ENCODE assay signal across 8 cellular contexts in genomic region chr5:91380491-91381133, GRCh38. TPM values are rescaled to one million over a fixed set of nuclear protein-coding genes. Genes with fewer than 3 reads are reported as not detected.
A peak's percentile ranks its signal among the peaks of the same experiment; 100 is the strongest.
DNase-seq lines count a peak whose midpoint lies in the region; ATAC-seq and TF ChIP-seq lines count a peak whose summit lies in the region.

No MANE protein-coding gene starts in this region.

- H3K4me2 ChIP-seq in BLaER1 treated with 17β-estradiol and CSF1 and Interleukin-3, amounts not matched to agents 10 nM and 100 nM: peak overlapping the region; percentile 72 to 96 (median 81)

- peak; percentile 99 for DNase-seq in NCI-H69 (lab: John Stamatoyannopoulos, UW)
- DNase-seq in activated CD4-positive, alpha-beta T cell treated with anti-CD3 and anti-CD28 coated beads, Interleukin-2, amount 50 U/mL, for 4 hours: peak; percentile 97 to 98
- DNase-seq in dermis blood vessel endothelial cell: peak; percentile 96
- peak; percentile 99 for DNase-seq in right lobe of liver
- DNase-seq in stimulated activated CD4-positive, alpha-beta T cell treated with anti-CD3 and anti-CD28 coated beads, Interleukin-4, amount 100 ng/mL, for 1 hour: peak; percentile 98

- no peaks in the 10 kb centered on the region for H3K27me3 ChIP-seq in BLaER1 treated with 17β-estradiol and CSF1 and Interleukin-3, amounts not matched to agents 10 nM and 100 nM
- H3K27me3 ChIP-seq in right lobe of liver: no peaks in the 10 kb centered on the region

- H3K27ac ChIP-seq in BLaER1 treated with 17β-estradiol and CSF1 and Interleukin-3, amounts not matched to agents 10 nM and 100 nM: peak overlapping the region; percentile 94 to 100 (median 98)
- peak overlapping the region; percentile 99 to 100 (median 99) for H3K27ac ChIP-seq in right lobe of liver

- peaks cover 0 to 12% (median 0%) of the 10 kb centered on the region in 11 experiments; a peak in 4 of 22 replicates for H4K20me1 ChIP-seq in BLaER1 treated with 17β-estradiol and CSF1 and Interleukin-3, amounts not matched to agents 10 nM and 100 nM

- ATAC-seq in GM19395 (IDR thresholded peaks at IDR 0.05; ENCODE audit: unreplicated experiment) (peak; percentile 50), HG03521 (IDR thresholded peaks at IDR 0.05; ENCODE audit: unreplicated experiment) (peak; percentile 46), right lobe of liver (peak; percentile 72 to 87 (median 77))

- H3K36me3 ChIP-seq in BLaER1 treated with 17β-estradiol and CSF1 and Interleukin-3, amounts not matched to agents 10 nM and 100 nM: peaks cover 6 to 32% (median 24%) of the 10 kb centered on the region in 11 experiments; a peak in 19 of 22 replicates
- H3K36me3 ChIP-seq in right lobe of liver: peaks cover 0 to 32% (median 15%) of the 10 kb centered on the region in 4 donors

- H3K4me3 ChIP-seq in BLaER1 treated with 17β-estradiol and CSF1 and Interleukin-3, amounts not matched to agents 10 nM and 100 nM: peak overlapping the region; percentile 71 to 85 (median 76)
- H3K4me3 ChIP-seq in right lobe of liver: peak overlapping the region; percentile 66 to 74 (median 70)

- H3K4me1 ChIP-seq in BLaER1 treated with 17β-estradiol and CSF1 and Interleukin-3, amounts not matched to agents 10 nM and 100 nM: peaks cover 11 to 33% (median 15%) of the 10 kb centered on the region in 10 experiments; a peak in 19 of 20 replicates
- H3K4me1 ChIP-seq in right lobe of liver: peaks cover 0 to 16% (median 0%) of the 10 kb centered on the region in 4 donors

- no peaks in the 10 kb centered on the region for H3K9me3 ChIP-seq in BLaER1 treated with 17β-estradiol and CSF1 and Interleukin-3, amounts not matched to agents 10 nM and 100 nM (replicated peaks in 1 of 11)
- H3K9me3 ChIP-seq in right lobe of liver: no peaks in the 10 kb centered on the region

- peak overlapping the region; percentile 91 to 100 (median 97) for H3K9ac ChIP-seq in BLaER1 treated with 17β-estradiol and CSF1 and Interleukin-3, amounts not matched to agents 10 nM and 100 nM

- WGBS in right lobe of liver (ENCODE audit: insufficient coverage, low coverage, low lambda C conversion rate, missing lambda C conversion rate): 2% methylated on average over 18 of the region's 39 CpGs

- TF ChIP-seq CTCF in right lobe of liver (IDR thresholded peaks at IDR 0.05): no peak

- TF ChIP-seq POLR2A in right lobe of liver (IDR thresholded peaks at IDR 0.05): no peak

- intact Hi-C loops in right lobe of liver (cut with DNase I): no loop called here

RNA-seq across cellular contexts. Expression of gene ARRDC3, which starts 2.5 kb away (rescaled TPM):
- total RNA-seq in dermis blood vessel endothelial cell (81.0 and 94.4 TPM in 2 replicates), right lobe of liver (10 to 100 TPM; 14.3 to 96.9 (median 46.0) TPM)

Comparison
In these comparisons a context has a peak if more than half of its experiments do, and no peak if none do; other contexts are left out.
1. Peak in every context shown above with its lines: DNase-seq, ATAC-seq, H3K4me3 ChIP-seq and H3K27ac ChIP-seq.